Comparison of ENCODE assay signal across 1 cellular context in genomic region chr19:1066251-1066747, GRCh38.
TF ChIP-seq lines count a peak whose summit lies in the region.

No MANE protein-coding gene starts in this region.

TF ChIP-seq in HepG2, 621 proteins besides CTCF, POLR2A, EP300 and RAD21 (continued from another document and continues in another):
- TF ChIP-seq, protein P1, sequence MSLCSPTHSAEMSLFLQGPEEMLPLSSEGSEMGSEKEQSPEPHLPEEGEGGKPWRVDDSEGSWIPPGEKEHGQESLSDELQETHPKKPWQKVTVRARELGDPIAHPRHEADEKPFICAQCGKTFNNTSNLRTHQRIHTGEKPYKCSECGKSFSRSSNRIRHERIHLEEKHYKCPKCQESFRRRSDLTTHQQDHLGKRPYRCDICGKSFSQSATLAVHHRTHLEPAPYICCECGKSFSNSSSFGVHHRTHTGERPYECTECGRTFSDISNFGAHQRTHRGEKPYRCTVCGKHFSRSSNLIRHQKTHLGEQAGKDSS (CRISPR knock-in tag; IDR thresholded peaks at IDR 0.05; ENCODE audit: borderline replicate concordance, low read depth) = no peak
- peak; percentile 54 for TF ChIP-seq ZNF629 (CRISPR knock-in tag; conservative IDR thresholded peaks at IDR 0.05)
- peak; percentile 72; the same call in 1 of the 2 replicates for TF ChIP-seq ZNF747 (CRISPR knock-in tag; IDR thresholded peaks at IDR 0.05; ENCODE audit: borderline replicate concordance)
- peak; percentile 34; the same call in 1 of the 2 replicates for TF ChIP-seq POLR2AphosphoS5 (IDR thresholded peaks at IDR 0.05; ENCODE audit: low read depth, low read length)
- TF ChIP-seq, protein P2, sequence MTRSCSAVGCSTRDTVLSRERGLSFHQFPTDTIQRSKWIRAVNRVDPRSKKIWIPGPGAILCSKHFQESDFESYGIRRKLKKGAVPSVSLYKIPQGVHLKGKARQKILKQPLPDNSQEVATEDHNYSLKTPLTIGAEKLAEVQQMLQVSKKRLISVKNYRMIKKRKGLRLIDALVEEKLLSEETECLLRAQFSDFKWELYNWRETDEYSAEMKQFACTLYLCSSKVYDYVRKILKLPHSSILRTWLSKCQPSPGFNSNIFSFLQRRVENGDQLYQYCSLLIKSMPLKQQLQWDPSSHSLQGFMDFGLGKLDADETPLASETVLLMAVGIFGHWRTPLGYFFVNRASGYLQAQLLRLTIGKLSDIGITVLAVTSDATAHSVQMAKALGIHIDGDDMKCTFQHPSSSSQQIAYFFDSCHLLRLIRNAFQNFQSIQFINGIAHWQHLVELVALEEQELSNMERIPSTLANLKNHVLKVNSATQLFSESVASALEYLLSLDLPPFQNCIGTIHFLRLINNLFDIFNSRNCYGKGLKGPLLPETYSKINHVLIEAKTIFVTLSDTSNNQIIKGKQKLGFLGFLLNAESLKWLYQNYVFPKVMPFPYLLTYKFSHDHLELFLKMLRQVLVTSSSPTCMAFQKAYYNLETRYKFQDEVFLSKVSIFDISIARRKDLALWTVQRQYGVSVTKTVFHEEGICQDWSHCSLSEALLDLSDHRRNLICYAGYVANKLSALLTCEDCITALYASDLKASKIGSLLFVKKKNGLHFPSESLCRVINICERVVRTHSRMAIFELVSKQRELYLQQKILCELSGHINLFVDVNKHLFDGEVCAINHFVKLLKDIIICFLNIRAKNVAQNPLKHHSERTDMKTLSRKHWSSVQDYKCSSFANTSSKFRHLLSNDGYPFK (CRISPR knock-in tag; IDR thresholded peaks at IDR 0.05; ENCODE audit: borderline replicate concordance) = peak; percentile 47
- TF ChIP-seq ZBTB38 (CRISPR knock-in tag; IDR thresholded peaks at IDR 0.05) = peak; percentile 26
- TF ChIP-seq SPEN (CRISPR knock-in tag; IDR thresholded peaks at IDR 0.05; ENCODE audit: low read depth) = peak; percentile 20; the same call in 1 of the 2 replicates
- peak; percentile 74; the same call in 1 of the 2 replicates for TF ChIP-seq RARA (CRISPR knock-in tag; IDR thresholded peaks at IDR 0.05)
- no peak; the same call in 1 of the 2 replicates for TF ChIP-seq ZNF329 (CRISPR knock-in tag; IDR thresholded peaks at IDR 0.05; ENCODE audit: low read depth)
- TF ChIP-seq GATAD2A (CRISPR knock-in tag; IDR thresholded peaks at IDR 0.05) = peak; percentile 23; the same call in 1 of the 2 replicates
- TF ChIP-seq, protein P3, sequence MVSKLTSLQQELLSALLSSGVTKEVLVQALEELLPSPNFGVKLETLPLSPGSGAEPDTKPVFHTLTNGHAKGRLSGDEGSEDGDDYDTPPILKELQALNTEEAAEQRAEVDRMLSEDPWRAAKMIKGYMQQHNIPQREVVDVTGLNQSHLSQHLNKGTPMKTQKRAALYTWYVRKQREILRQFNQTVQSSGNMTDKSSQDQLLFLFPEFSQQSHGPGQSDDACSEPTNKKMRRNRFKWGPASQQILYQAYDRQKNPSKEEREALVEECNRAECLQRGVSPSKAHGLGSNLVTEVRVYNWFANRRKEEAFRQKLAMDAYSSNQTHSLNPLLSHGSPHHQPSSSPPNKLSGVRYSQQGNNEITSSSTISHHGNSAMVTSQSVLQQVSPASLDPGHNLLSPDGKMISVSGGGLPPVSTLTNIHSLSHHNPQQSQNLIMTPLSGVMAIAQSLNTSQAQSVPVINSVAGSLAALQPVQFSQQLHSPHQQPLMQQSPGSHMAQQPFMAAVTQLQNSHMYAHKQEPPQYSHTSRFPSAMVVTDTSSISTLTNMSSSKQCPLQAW (CRISPR knock-in tag; IDR thresholded peaks at IDR 0.05) = peak; percentile 53; the same call in 1 of the 2 replicates
- TF ChIP-seq ZFP62 (CRISPR knock-in tag; IDR thresholded peaks at IDR 0.05) = no peak
- no peak for TF ChIP-seq HES4 (CRISPR knock-in tag; IDR thresholded peaks at IDR 0.05; ENCODE audit: borderline replicate concordance)
- 0 out of 2 replicates have a peak, but pooled peaks have one; percentile 70 for TF ChIP-seq ZNF232 (CRISPR knock-in tag; IDR thresholded peaks at IDR 0.05; ENCODE audit: borderline replicate concordance)
- peak; percentile 41 for TF ChIP-seq RBM39 (IDR thresholded peaks at IDR 0.05; ENCODE audit: low read depth, low read length, poor library complexity, severe bottlenecking)
- TF ChIP-seq PCBP1 (IDR thresholded peaks at IDR 0.05; ENCODE audit: borderline replicate concordance, low read depth, low read length) = peak; percentile 85
- TF ChIP-seq ZBTB3 (CRISPR knock-in tag; IDR thresholded peaks at IDR 0.05; ENCODE audit: borderline replicate concordance, low read depth) = 0 out of 2 replicates have a peak, but pooled peaks have one; percentile 82
- TF ChIP-seq ZNF503 (CRISPR knock-in tag; IDR thresholded peaks at IDR 0.05) = peak; percentile 45; the same call in 1 of the 2 replicates
- TF ChIP-seq RORA (CRISPR knock-in tag; IDR thresholded peaks at IDR 0.05) = no peak
- no peak for TF ChIP-seq ZNF839 (CRISPR knock-in tag; IDR thresholded peaks at IDR 0.05; ENCODE audit: borderline replicate concordance)
- no peak for TF ChIP-seq SP140L (CRISPR knock-in tag; IDR thresholded peaks at IDR 0.05; ENCODE audit: borderline replicate concordance)
- TF ChIP-seq, protein P4, sequence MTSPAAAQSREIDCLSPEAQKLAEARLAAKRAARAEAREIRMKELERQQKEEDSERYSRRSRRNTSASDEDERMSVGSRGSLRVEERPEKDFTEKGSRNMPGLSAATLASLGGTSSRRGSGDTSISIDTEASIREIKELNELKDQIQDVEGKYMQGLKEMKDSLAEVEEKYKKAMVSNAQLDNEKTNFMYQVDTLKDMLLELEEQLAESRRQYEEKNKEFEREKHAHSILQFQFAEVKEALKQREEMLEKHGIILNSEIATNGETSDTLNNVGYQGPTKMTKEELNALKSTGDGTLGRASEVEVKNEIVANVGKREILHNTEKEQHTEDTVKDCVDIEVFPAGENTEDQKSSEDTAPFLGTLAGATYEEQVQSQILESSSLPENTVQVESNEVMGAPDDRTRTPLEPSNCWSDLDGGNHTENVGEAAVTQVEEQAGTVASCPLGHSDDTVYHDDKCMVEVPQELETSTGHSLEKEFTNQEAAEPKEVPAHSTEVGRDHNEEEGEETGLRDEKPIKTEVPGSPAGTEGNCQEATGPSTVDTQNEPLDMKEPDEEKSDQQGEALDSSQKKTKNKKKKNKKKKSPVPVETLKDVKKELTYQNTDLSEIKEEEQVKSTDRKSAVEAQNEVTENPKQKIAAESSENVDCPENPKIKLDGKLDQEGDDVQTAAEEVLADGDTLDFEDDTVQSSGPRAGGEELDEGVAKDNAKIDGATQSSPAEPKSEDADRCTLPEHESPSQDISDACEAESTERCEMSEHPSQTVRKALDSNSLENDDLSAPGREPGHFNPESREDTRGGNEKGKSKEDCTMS (CRISPR knock-in tag; conservative IDR thresholded peaks at IDR 0.05) = no peak
- TF ChIP-seq SAP130 (CRISPR knock-in tag; IDR thresholded peaks at IDR 0.05; ENCODE audit: low read depth) = peak; percentile 78
- peak; percentile 77; the same call in 1 of the 2 replicates for TF ChIP-seq ZNF510 (CRISPR knock-in tag; IDR thresholded peaks at IDR 0.05; ENCODE audit: low read depth)
- no peak for TF ChIP-seq ZNF703 (CRISPR knock-in tag; IDR thresholded peaks at IDR 0.05; ENCODE audit: borderline replicate concordance)
- peak; percentile 47; the same call in 1 of the 2 replicates for TF ChIP-seq HNRNPL (IDR thresholded peaks at IDR 0.05; ENCODE audit: low read depth, low read length)
- TF ChIP-seq ZSCAN20 (CRISPR knock-in tag; IDR thresholded peaks at IDR 0.05; ENCODE audit: borderline replicate concordance) = 0 out of 2 replicates have a peak, but pooled peaks have one; percentile 49
- TF ChIP-seq NCOA1 (CRISPR knock-in tag; IDR thresholded peaks at IDR 0.05) = 0 out of 2 replicates have a peak, but pooled peaks have one; percentile 49
- no peak for TF ChIP-seq KLF15 (CRISPR knock-in tag; IDR thresholded peaks at IDR 0.05; ENCODE audit: borderline replicate concordance)
- peak; percentile 94 for TF ChIP-seq TEAD3 (CRISPR knock-in tag; optimal IDR thresholded peaks at IDR 0.05; ENCODE audit: borderline replicate concordance)
- TF ChIP-seq ZFP37 (CRISPR knock-in tag; IDR thresholded peaks at IDR 0.05; ENCODE audit: borderline replicate concordance) = 0 out of 2 replicates have a peak, but pooled peaks have one; percentile 74
- peak; percentile 70; the same call in 1 of the 2 replicates for TF ChIP-seq HINFP (CRISPR knock-in tag; IDR thresholded peaks at IDR 0.05; ENCODE audit: low read depth)
- peak; percentile 43 for TF ChIP-seq ZNF687 (CRISPR knock-in tag; IDR thresholded peaks at IDR 0.05)
- 0 out of 2 replicates have a peak, but pooled peaks have one; percentile 49 for TF ChIP-seq ZNF230 (CRISPR knock-in tag; IDR thresholded peaks at IDR 0.05)
- peak; percentile 61 for TF ChIP-seq CEBPG (CRISPR knock-in tag; IDR thresholded peaks at IDR 0.05)
- no peak for TF ChIP-seq ZBTB46 (CRISPR knock-in tag; IDR thresholded peaks at IDR 0.05; ENCODE audit: borderline replicate concordance)
